In genomic region chr20:420721-421574, GRCh38 we compare ENCODE assay signal across 12 cellular contexts. TPM values are rescaled to one million over a fixed set of nuclear protein-coding genes. Genes with fewer than 3 reads are reported as not detected.
DNase-seq lines count a peak whose midpoint lies in the region; ATAC-seq, FAIRE-seq and TF ChIP-seq lines count a peak whose summit lies in the region.
"Had no signal": no experiment of that assay in that cellular context is flagged by ENCODE, and none has a peak within 500 bp of the region (broad histone marks: within the 10 kb centered on the region; RNA-seq: fewer than 3 reads in every experiment).

No MANE protein-coding gene starts in this region.

- H3K9me3 Mint-ChIP-seq in memory B cell, result no peaks in the 10 kb centered on the region

- no peaks in the 10 kb centered on the region for H3K27me3 Mint-ChIP-seq in memory B cell

- ATAC-seq in memory B cell (ENCODE audit: low read depth), result no peak
- ATAC-seq in HG03196 (IDR thresholded peaks at IDR 0.05; ENCODE audit: unreplicated experiment), result no peak

- DNase-seq in NCI-H146 (lab: John Stamatoyannopoulos, UW), result peak; percentile 43
- no peak for DNase-seq in NCI-H146 treated with DMSO at 0.1 percent for 48 hours (lab: John Stamatoyannopoulos, UW; ENCODE audit: unreplicated experiment)
- DNase-seq in GM12891 (ENCODE audit: insufficient read length, low spot score), result peak; percentile 65
- DNase-seq in RPMI7951 (ENCODE audit: low read depth), result peak; percentile 25
- DNase-seq in memory B cell (ENCODE audit: low spot score in 2 of 2), result no peak
- DNase-seq in caudate nucleus (lab: John Stamatoyannopoulos, UW), result no peak
- DNase-seq in NCI-H1694 treated with DMSO at 0.1 percent for 48 hours (lab: John Stamatoyannopoulos, UW), result no peak
- DNase-seq: ACHN, kidney glomerular epithelial cell, posterior cingulate gyrus had no signal

- TF ChIP-seq POLR2A in GM12891 (IDR thresholded peaks at IDR 0.05; ENCODE audit: low read depth, low read length), result no peak

- H3K4me3 Mint-ChIP-seq in memory B cell, result no peak overlapping the region

- H3K4me1 Mint-ChIP-seq in memory B cell, result peaks cover 13% of the 10 kb centered on the region

- no peak overlapping the region for H3K27ac ChIP-seq in caudate nucleus (ENCODE audit: low read depth, low read length)

- FAIRE-seq in GM12891 (lab: Jason Lieb, UNC), result peak; percentile 31
- FAIRE-seq: GM12892 had no signal

- peak overlapping the region; percentile 84 for H3K27ac Mint-ChIP-seq in memory B cell

- peaks cover 26% of the 10 kb centered on the region for H3K36me3 Mint-ChIP-seq in memory B cell

TF ChIP-seq in GM12891, 5 proteins besides CTCF, POLR2A, EP300 and RAD21:
- no peak for TF ChIP-seq TAF1 (IDR thresholded peaks at IDR 0.05; ENCODE audit: low read depth, low read length)
- TF ChIP-seq POU2F2 (IDR thresholded peaks at IDR 0.05; ENCODE audit: low read depth, low read length), result no peak
- no peak for TF ChIP-seq PAX5 (IDR thresholded peaks at IDR 0.05; ENCODE audit: insufficient read depth, low read length, severe bottlenecking)
- TF ChIP-seq POLR2AphosphoS5 (IDR thresholded peaks at IDR 0.05; ENCODE audit: low read depth, low read length), result no peak
- TF ChIP-seq SPI1 (IDR thresholded peaks at IDR 0.05; ENCODE audit: low read depth, low read length), result no peak
TF ChIP-seq in GM12891: peak in this region for 0.

RNA-seq across cellular contexts. Expression of gene RBCK1, which starts 12.8 kb away (rescaled TPM):
- polyA plus RNA-seq in GM12891 (2012; ENCODE audit: low read depth, missing spikeins), result 90.4 TPM
- 106 and 141 TPM in 2 replicates for total RNA-seq in RPMI7951 (2014; rRNA removed; shearing (Covaris generic))

RNA-seq across cellular contexts. Expression of gene TRIB3, which starts 40.4 kb away (rescaled TPM):
- polyA plus RNA-seq in GM12891 (2012; ENCODE audit: low read depth, missing spikeins), result 8.5 TPM
- 50.5 and 57.3 TPM in 2 replicates for total RNA-seq in RPMI7951 (2014; rRNA removed; shearing (Covaris generic))

RNA-seq across cellular contexts. Expression of gene TBC1D20, which starts 41.4 kb away (rescaled TPM):
- 6.9 TPM for polyA plus RNA-seq in GM12891 (2012; ENCODE audit: low read depth, missing spikeins)
- total RNA-seq in RPMI7951 (2014; rRNA removed; shearing (Covaris generic)), result 35.3 and 38.1 TPM in 2 replicates

Comparison
In these comparisons a context has a peak if more than half of its experiments do, and no peak if none do; other contexts are left out.
1. DNase-seq: peak in NCI-H146 (single experiment), GM12891 (single experiment) and RPMI7951 (single experiment); none in NCI-H146 treated with DMSO at 0.1 percent for 48 hours (single experiment), memory B cell (0 of 2), caudate nucleus (0 of 61) and NCI-H1694 treated with DMSO at 0.1 percent for 48 hours (single experiment).